15 cellular contexts compared by ENCODE assay signal in genomic region chr5:150567031-150567680, GRCh38. TPM values are rescaled to one million over a fixed set of nuclear protein-coding genes. Genes with fewer than 3 reads are reported as not detected.
DNase-seq lines count a peak whose midpoint lies in the region; ATAC-seq, FAIRE-seq and TF ChIP-seq lines count a peak whose summit lies in the region.
"Had no signal": no experiment of that assay in that cellular context is flagged by ENCODE, and none has a peak within 500 bp of the region (broad histone marks: within the 10 kb centered on the region; RNA-seq: fewer than 3 reads in every experiment).

No MANE protein-coding gene starts in this region.

- no peaks in the 10 kb centered on the region for H3K27me3 Mint-ChIP-seq in activated naive CD8-positive, alpha-beta T cell treated with anti-CD3 and anti-CD28 coated beads, Interleukin-2, amount 50 U/mL, for 24 hours

- no peaks in the 10 kb centered on the region for H3K27me3 ChIP-seq in bronchial epithelial cell (ENCODE audit: control insufficient read depth, insufficient read depth, low read length)
- H3K27me3 ChIP-seq: body of pancreas, esophagus muscularis mucosa had no signal

- H3K4me3 ChIP-seq in AG09309 (ENCODE audit: control insufficient read depth, low read depth, low read length) (no peak overlapping the region), bronchial epithelial cell (ENCODE audit: low read depth, low read length) (no peak overlapping the region)
- H3K4me3 ChIP-seq: body of pancreas, esophagus muscularis mucosa, skin epidermis had no signal

- peak; percentile 84 for DNase-seq in AG09309 (ENCODE audit: low read depth)
- peak; percentile 83 for DNase-seq in NCI-H226
- peak; percentile 48 for DNase-seq in bronchial epithelial cell (ENCODE audit: low read depth)
- peak; percentile 33 for DNase-seq in myocyte (ENCODE audit: low read depth)
- no peak for DNase-seq in activated CD4-positive, CD25-positive, alpha-beta regulatory T cell (lab: John Stamatoyannopoulos, UW)
- DNase-seq in amygdala (lab: John Stamatoyannopoulos, UW): no peak
- DNase-seq in germinal center (ENCODE audit: low spot score): no peak
- DNase-seq in activated naive CD8-positive, alpha-beta T cell treated with anti-CD3 and anti-CD28 coated beads, Interleukin-2, amount 50 U/mL, for 24 hours: no peak
- DNase-seq: CD4-positive, alpha-beta memory T cell; NCI-H774; T1000 had no signal

- H3K9me3 Mint-ChIP-seq in activated naive CD8-positive, alpha-beta T cell treated with anti-CD3 and anti-CD28 coated beads, Interleukin-2, amount 50 U/mL, for 24 hours: no peaks in the 10 kb centered on the region
- H3K9me3 Mint-ChIP-seq: CD4-positive, alpha-beta memory T cell had no signal

- H3K4me1 Mint-ChIP-seq in activated naive CD8-positive, alpha-beta T cell treated with anti-CD3 and anti-CD28 coated beads, Interleukin-2, amount 50 U/mL, for 24 hours: no peaks in the 10 kb centered on the region
- H3K4me1 Mint-ChIP-seq: CD4-positive, alpha-beta memory T cell had no signal

- ATAC-seq in activated naive CD8-positive, alpha-beta T cell treated with anti-CD3 and anti-CD28 coated beads, Interleukin-2, amount 50 U/mL, for 24 hours: no peak
- ATAC-seq: body of pancreas had no signal

- no peak overlapping the region for H3K27ac Mint-ChIP-seq in activated naive CD8-positive, alpha-beta T cell treated with anti-CD3 and anti-CD28 coated beads, Interleukin-2, amount 50 U/mL, for 24 hours
- H3K27ac Mint-ChIP-seq: CD4-positive, alpha-beta memory T cell had no signal

- TF ChIP-seq CTCF in AG09309 (IDR thresholded peaks at IDR 0.05; ENCODE audit: control insufficient read depth, insufficient read depth, low read depth, low read length, missing control alignments): no peak
- TF ChIP-seq CTCF in bronchial epithelial cell (IDR thresholded peaks at IDR 0.05; ENCODE audit: insufficient read depth, low read length, severe bottlenecking): no peak

- no peaks in the 10 kb centered on the region for H3K36me3 ChIP-seq in bronchial epithelial cell (ENCODE audit: control insufficient read depth, insufficient read depth, low read length)
- H3K36me3 ChIP-seq: esophagus muscularis mucosa had no signal

- FAIRE-seq in bronchial epithelial cell (lab: Jason Lieb, UNC): no peak
- FAIRE-seq: GM19239 had no signal

- H3K36me3 Mint-ChIP-seq in activated naive CD8-positive, alpha-beta T cell treated with anti-CD3 and anti-CD28 coated beads, Interleukin-2, amount 50 U/mL, for 24 hours (ENCODE audit: low read depth): no peaks in the 10 kb centered on the region
- H3K36me3 Mint-ChIP-seq: CD4-positive, alpha-beta memory T cell had no signal

- H3K4me3 Mint-ChIP-seq in activated naive CD8-positive, alpha-beta T cell treated with anti-CD3 and anti-CD28 coated beads, Interleukin-2, amount 50 U/mL, for 24 hours: no peak overlapping the region
- H3K4me3 Mint-ChIP-seq: CD4-positive, alpha-beta memory T cell had no signal

RNA-seq across cellular contexts. Expression of gene NDST1, which starts 59.2 kb away (rescaled TPM):
- total RNA-seq in bronchial epithelial cell (17.1 and 33.3 TPM in 2 replicates), myocyte (73.7 and 105 TPM in 2 replicates)
- 353 TPM for polyA plus RNA-seq in myocyte (2012)

Comparison
In these comparisons a context has a peak if more than half of its experiments do, and no peak if none do; other contexts are left out.
1. DNase-seq: peak in AG09309 (single experiment), NCI-H226 (single experiment), bronchial epithelial cell (single experiment) and myocyte (single experiment); none in activated CD4-positive, CD25-positive, alpha-beta regulatory T cell (0 of 4), amygdala (0 of 56), germinal center (single experiment) and activated naive CD8-positive, alpha-beta T cell treated with anti-CD3 and anti-CD28 coated beads, Interleukin-2, amount 50 U/mL, for 24 hours (single experiment).